In genomic region chr22:33923033-33923432, GRCh38 we compare ENCODE assay signal across 8 cellular contexts. TPM values are rescaled to one million over a fixed set of nuclear protein-coding genes. Genes with fewer than 3 reads are reported as not detected.
DNase-seq lines count a peak whose midpoint lies in the region; ATAC-seq and TF ChIP-seq lines count a peak whose summit lies in the region.

No MANE protein-coding gene starts in this region.

- H3K9me3 ChIP-seq in BLaER1 treated with 17β-estradiol and CSF1 and Interleukin-3, amounts not matched to agents 10 nM and 100 nM (replicated peaks in 1 of 11): no peaks in the 10 kb centered on the region
- H3K9me3 ChIP-seq in OCI-LY1 (ENCODE audit: low read length) (no peaks in the 10 kb centered on the region), neural progenitor cell (ENCODE audit: low read depth) (no peaks in the 10 kb centered on the region)

- TF ChIP-seq CTCF in OCI-LY1 (IDR thresholded peaks at IDR 0.05; ENCODE audit: low read length) (no peak), epithelial cell of proximal tubule (conservative IDR thresholded peaks at IDR 0.05; ENCODE audit: low read depth, low read length) (no peak), neural progenitor cell (IDR thresholded peaks at IDR 0.05) (no peak)

- no peak for ATAC-seq in GM21576 (IDR thresholded peaks at IDR 0.05; ENCODE audit: unreplicated experiment)
- no peak for ATAC-seq in HG02852 (IDR thresholded peaks at IDR 0.05; ENCODE audit: unreplicated experiment)
- no peak for ATAC-seq in GM18519 (IDR thresholded peaks at IDR 0.05; ENCODE audit: low FRiP score, unreplicated experiment)

- peaks cover 22 to 29% (median 27%) of the 10 kb centered on the region in 10 experiments for H3K4me1 ChIP-seq in BLaER1 treated with 17β-estradiol and CSF1 and Interleukin-3, amounts not matched to agents 10 nM and 100 nM
- H3K4me1 ChIP-seq in OCI-LY1 (ENCODE audit: insufficient read depth, low read length, severe bottlenecking) (peaks cover 22% of the 10 kb centered on the region), neural progenitor cell (peaks cover 30% of the 10 kb centered on the region)

- no peak for DNase-seq in epithelial cell of proximal tubule (ENCODE audit: low read depth)
- no peak for DNase-seq in neural progenitor cell (ENCODE audit: low spot score)
- DNase-seq in OCI-M2 (lab: John Stamatoyannopoulos, UW; ENCODE audit: unreplicated experiment): no peak

- H3K36me3 Mint-ChIP-seq in neural progenitor cell: no peaks in the 10 kb centered on the region

- peak overlapping the region in 3 of 11 experiments; percentile 47 to 59 (median 59); a peak in 2 of 22 replicates for H3K27ac ChIP-seq in BLaER1 treated with 17β-estradiol and CSF1 and Interleukin-3, amounts not matched to agents 10 nM and 100 nM
- H3K27ac ChIP-seq in OCI-LY1 (ENCODE audit: low read depth, low read length, poor library complexity, severe bottlenecking): no peak overlapping the region
- no peak overlapping the region for H3K27ac ChIP-seq in neural progenitor cell

- peaks cover 2% of the 10 kb centered on the region for H3K27me3 Mint-ChIP-seq in neural progenitor cell (ENCODE audit: insufficient read depth, low read depth)

- no peaks in the 10 kb centered on the region for H3K9me2 ChIP-seq in OCI-LY1 (ENCODE audit: low read depth, low read length)

- H3K9me3 Mint-ChIP-seq in neural progenitor cell: peaks cover 2% of the 10 kb centered on the region

- H2AFZ ChIP-seq in OCI-LY1 (ENCODE audit: low read length): no peak overlapping the region
- H2AFZ ChIP-seq in neural progenitor cell (replicated peaks): no peak overlapping the region

- H3K4me2 ChIP-seq in BLaER1 treated with 17β-estradiol and CSF1 and Interleukin-3, amounts not matched to agents 10 nM and 100 nM: peak overlapping the region; percentile 86 to 99 (median 96)
- H3K4me2 ChIP-seq in OCI-LY1 (ENCODE audit: low read length) (peak overlapping the region; percentile 92), neural progenitor cell (peak overlapping the region; percentile 97)

- no peaks in the 10 kb centered on the region for H3K36me3 ChIP-seq in BLaER1 treated with 17β-estradiol and CSF1 and Interleukin-3, amounts not matched to agents 10 nM and 100 nM
- H3K36me3 ChIP-seq in OCI-LY1 (ENCODE audit: insufficient read depth, low read length): no peaks in the 10 kb centered on the region
- no peaks in the 10 kb centered on the region for H3K36me3 ChIP-seq in neural progenitor cell

- peak overlapping the region; percentile 88 for H3K4me3 Mint-ChIP-seq in neural progenitor cell

- H3K27me3 ChIP-seq in BLaER1 treated with 17β-estradiol and CSF1 and Interleukin-3, amounts not matched to agents 10 nM and 100 nM: peaks cover 0 to 11% (median 0%) of the 10 kb centered on the region in 11 experiments; a peak in 5 of 22 replicates
- no peaks in the 10 kb centered on the region for H3K27me3 ChIP-seq in OCI-LY1 (ENCODE audit: insufficient read depth, low read length)
- H3K27me3 ChIP-seq in neural progenitor cell: peaks cover 13% of the 10 kb centered on the region

- peaks cover 20 to 27% (median 22%) of the 10 kb centered on the region in 11 experiments; a peak in 20 of 22 replicates for H4K20me1 ChIP-seq in BLaER1 treated with 17β-estradiol and CSF1 and Interleukin-3, amounts not matched to agents 10 nM and 100 nM
- H4K20me1 ChIP-seq in OCI-LY1 (ENCODE audit: insufficient read depth, low read length) (no peaks in the 10 kb centered on the region), neural progenitor cell (ENCODE audit: low read depth) (peaks cover 21% of the 10 kb centered on the region)

- H3K27ac Mint-ChIP-seq in neural progenitor cell: no peak overlapping the region

- peaks cover 22% of the 10 kb centered on the region for H3K4me1 Mint-ChIP-seq in neural progenitor cell

- H3K9ac ChIP-seq in BLaER1 treated with 17β-estradiol and CSF1 and Interleukin-3, amounts not matched to agents 10 nM and 100 nM: peak overlapping the region; percentile 62 to 92 (median 81); a peak in 17 of 22 replicates
- H3K9ac ChIP-seq in OCI-LY1 (ENCODE audit: low read length) (no peak overlapping the region), neural progenitor cell (no peak overlapping the region)

- H3F3A ChIP-seq in OCI-LY1 (ENCODE audit: insufficient read depth, low read length) (no peaks in the 10 kb centered on the region), neural progenitor cell (ENCODE audit: low read depth) (peaks cover 42% of the 10 kb centered on the region)

- no peaks in the 10 kb centered on the region for H3K79me2 ChIP-seq in OCI-LY1 (ENCODE audit: insufficient read depth, low read length)
- H3K79me2 ChIP-seq in neural progenitor cell (ENCODE audit: low read depth): peaks cover 22% of the 10 kb centered on the region

- H3K4me3 ChIP-seq in BLaER1 treated with 17β-estradiol and CSF1 and Interleukin-3, amounts not matched to agents 10 nM and 100 nM: peak overlapping the region; percentile 87 to 96 (median 90)
- no peak overlapping the region for H3K4me3 ChIP-seq in OCI-LY1 (ENCODE audit: low read depth, low read length, poor library complexity, severe bottlenecking)
- H3K4me3 ChIP-seq in epithelial cell of proximal tubule (ENCODE audit: low read depth, low read length): peak overlapping the region; percentile 77
- H3K4me3 ChIP-seq in neural progenitor cell: peak overlapping the region; percentile 79

RNA-seq across cellular contexts. Expression of gene LARGE1, which starts 2.8 kb away (rescaled TPM):
- total RNA-seq in epithelial cell of proximal tubule (8.9 and 18.3 TPM in 2 replicates), neural progenitor cell (ENCODE audit: low replicate concordance) (24.9 and 30.8 TPM in 2 replicates)

Comparison
In these comparisons a context has a peak if more than half of its experiments do, and no peak if none do; other contexts are left out.
1. H3K9ac ChIP-seq: peak in BLaER1 treated with 17β-estradiol and CSF1 and Interleukin-3, amounts not matched to agents 10 nM and 100 nM (11 of 11); none in OCI-LY1 (single experiment) and neural progenitor cell (single experiment).
2. Peak in every context shown above with its lines, with median percentiles within 50 percentile points of each other: H3K4me2 ChIP-seq.